ENCODE assay signal across 11 cellular contexts in genomic region chr10:96740579-96741281, GRCh38. TPM values are rescaled to one million over a fixed set of nuclear protein-coding genes. Genes with fewer than 3 reads are reported as not detected.
DNase-seq lines count a peak whose midpoint lies in the region; ATAC-seq and TF ChIP-seq lines count a peak whose summit lies in the region.
"Had no signal": no experiment of that assay in that cellular context is flagged by ENCODE, and none has a peak within 500 bp of the region (broad histone marks: within the 10 kb centered on the region; RNA-seq: fewer than 3 reads in every experiment).

No MANE protein-coding gene starts in this region.

- H3K27me3 Mint-ChIP-seq in activated T-cell treated with anti-CD3 and anti-CD28 coated beads, Interleukin-2, amount 50 U/mL, for 72 hours (ENCODE audit: low read depth), result peaks cover 4% of the 10 kb centered on the region
- H3K27me3 Mint-ChIP-seq: T-cell had no signal

- peaks cover 93% of the 10 kb centered on the region for H3K4me1 ChIP-seq in BLaER1
- H3K4me1 ChIP-seq: body of pancreas had no signal

- H3K4me1 Mint-ChIP-seq in activated T-cell treated with anti-CD3 and anti-CD28 coated beads, Interleukin-2, amount 50 U/mL, for 72 hours (ENCODE audit: low read depth), result peaks cover 6% of the 10 kb centered on the region

- no peak overlapping the region for H3K27ac Mint-ChIP-seq in activated T-cell treated with anti-CD3 and anti-CD28 coated beads, Interleukin-2, amount 50 U/mL, for 72 hours

- H3K4me2 ChIP-seq in BLaER1, result peak overlapping the region; percentile 90

- no peak for TF ChIP-seq CTCF in NB4 (IDR thresholded peaks at IDR 0.05; ENCODE audit: low read depth, low read length)

- ATAC-seq in esophagus mucosa, result peak; percentile 32
- no peak for ATAC-seq in activated T-cell treated with anti-CD3 and anti-CD28 coated beads, Interleukin-2, amount 50 U/mL, for 72 hours (replicated peaks in 1 of 2)
- ATAC-seq in HG02884 (IDR thresholded peaks at IDR 0.05; ENCODE audit: unreplicated experiment), result no peak
- ATAC-seq: body of pancreas, T-cell had no signal

- peaks cover 6% of the 10 kb centered on the region; the same call in 1 of the 2 replicates for H3K36me3 ChIP-seq in BLaER1

- no peak for TF ChIP-seq POLR2A in NB4 (IDR thresholded peaks at IDR 0.05; ENCODE audit: extremely low read depth, insufficient read length)

- H3K4me3 ChIP-seq in BLaER1 (peak overlapping the region; percentile 65), NB4 (ENCODE audit: low read depth, low read length) (peak overlapping the region; percentile 41)
- H3K4me3 ChIP-seq: body of pancreas had no signal

- H3K9me3 Mint-ChIP-seq in activated T-cell treated with anti-CD3 and anti-CD28 coated beads, Interleukin-2, amount 50 U/mL, for 72 hours, result no peaks in the 10 kb centered on the region
- H3K9me3 Mint-ChIP-seq: T-cell had no signal

- H3K27me3 ChIP-seq in BLaER1, result no peaks in the 10 kb centered on the region
- H3K27me3 ChIP-seq: body of pancreas had no signal

- H3K36me3 Mint-ChIP-seq in activated T-cell treated with anti-CD3 and anti-CD28 coated beads, Interleukin-2, amount 50 U/mL, for 72 hours (ENCODE audit: insufficient read depth in 2 of 2), result no peaks in the 10 kb centered on the region
- H3K36me3 Mint-ChIP-seq: T-cell had no signal

- H3K9ac ChIP-seq in BLaER1, result peak overlapping the region; percentile 83

- H3K4me3 Mint-ChIP-seq in activated T-cell treated with anti-CD3 and anti-CD28 coated beads, Interleukin-2, amount 50 U/mL, for 72 hours, result no peak overlapping the region
- H3K4me3 Mint-ChIP-seq: T-cell had no signal

- H4K20me1 ChIP-seq in BLaER1, result no peaks in the 10 kb centered on the region

- H3K9me3 ChIP-seq in BLaER1, result no peaks in the 10 kb centered on the region
- H3K9me3 ChIP-seq: body of pancreas had no signal

- H3K27ac ChIP-seq in BLaER1, result peak overlapping the region; percentile 97

- DNase-seq in NB4 (ENCODE audit: low read depth) (peak; percentile 99), mucosa of gallbladder (ENCODE audit: low spot score) (peak; percentile 45), NCI-H524 (lab: John Stamatoyannopoulos, UW) (no peak)
- DNase-seq in activated CD4-positive, CD25-positive, alpha-beta regulatory T cell treated with anti-CD3 and anti-CD28 coated beads, Interleukin-2, amount 50 U/mL, for 72 hours, result no peak
- no peak for DNase-seq in activated T-cell treated with anti-CD3 and anti-CD28 coated beads, Interleukin-2, amount 50 U/mL, for 72 hours
- DNase-seq: mesenchymal stem cell had no signal

RNA-seq across cellular contexts. Expression of gene PIK3AP1, which starts 20.4 kb away (rescaled TPM):
- total RNA-seq in esophagus mucosa (1.0 TPM), mucosa of gallbladder (68.2 TPM)
- total RNA-seq in activated T-cell treated with anti-CD3 and anti-CD28 coated beads, Interleukin-2, amount 50 U/mL, for 72 hours, result 10 to 100 TPM in 1 of 2 donors, 1 to 10 TPM in 1; 5.1 to 20.6 TPM

Comparison
In these comparisons a context has a peak if more than half of its experiments do, and no peak if none do; other contexts are left out.
1. DNase-seq: peak in NB4 (single experiment) and mucosa of gallbladder (single experiment); none in NCI-H524 (0 of 2), activated CD4-positive, CD25-positive, alpha-beta regulatory T cell treated with anti-CD3 and anti-CD28 coated beads, Interleukin-2, amount 50 U/mL, for 72 hours (single experiment) and activated T-cell treated with anti-CD3 and anti-CD28 coated beads, Interleukin-2, amount 50 U/mL, for 72 hours (0 of 2).